In genomic region chr12:30640392-30640791, GRCh38 we compare ENCODE assay signal across 24 cellular contexts.
"Had no signal": no experiment of that assay in that cellular context is flagged by ENCODE, and none has a peak within 500 bp of the region (broad histone marks: within the 10 kb centered on the region; RNA-seq: fewer than 3 reads in every experiment).

No MANE protein-coding gene starts in this region.

- DNase-seq: hypothalamus; immature natural killer cell; islet precursor cell; left ventricle myocardium inferior; mesendoderm; naive B cell; natural killer cell; nephron progenitor cell; ovary; posterior cingulate gyrus; psoas muscle; spleen; stimulated activated CD4-positive, alpha-beta T cell treated with anti-CD3 and anti-CD28 coated beads, Interleukin-4, amount 100 ng/mL, for 24 hours; stimulated activated naive CD4-positive, alpha-beta T cell; uterus had no signal

- H3K4me2 ChIP-seq: neural progenitor cell had no signal

- H3K4me1 ChIP-seq: left ventricle myocardium inferior, neural progenitor cell, psoas muscle, spleen, suprapubic skin, tibial nerve, uterus had no signal

- H2AFZ ChIP-seq: neural progenitor cell had no signal

- H3K9ac ChIP-seq: neural progenitor cell had no signal

- ATAC-seq: natural killer cell; psoas muscle; sciatic nerve; stimulated activated effector memory CD8-positive, alpha-beta T cell treated with anti-CD3 and anti-CD28 coated beads, Interleukin-12 subunit alpha, Interleukin-12 subunit beta, amount 100 ng/mL, for 72 hours had no signal

- H3K9me3 ChIP-seq: left ventricle myocardium inferior, neutrophil, ovary, psoas muscle, spleen, suprapubic skin, thoracic aorta, tibial nerve, uterus had no signal

- H3K27me3 ChIP-seq: neural progenitor cell, neutrophil, ovary, spleen, suprapubic skin, tibial nerve, uterus had no signal

- H3K4me3 ChIP-seq: left ventricle myocardium inferior, lung, neural progenitor cell, ovary, psoas muscle, skin epidermis, spleen, suprapubic skin, thoracic aorta, tibial nerve, uterus had no signal

- H3K27ac ChIP-seq: left ventricle myocardium inferior, neural progenitor cell, neutrophil, ovary, psoas muscle, skin epidermis, spleen, suprapubic skin, thoracic aorta, tibial nerve, uterus had no signal

- H3K36me3 ChIP-seq: neural progenitor cell, ovary, uterus had no signal
